Comparison of ENCODE assay signal across 14 cellular contexts in genomic region chr17:11803635-11804034, GRCh38.
DNase-seq lines count a peak whose midpoint lies in the region; ATAC-seq and TF ChIP-seq lines count a peak whose summit lies in the region.
"Had no signal": no experiment of that assay in that cellular context is flagged by ENCODE, and none has a peak within 500 bp of the region (broad histone marks: within the 10 kb centered on the region; RNA-seq: fewer than 3 reads in every experiment).

No MANE protein-coding gene starts in this region.

- no peak overlapping the region for H2BK5ac ChIP-seq in H9 (ENCODE audit: insufficient read length, low read length)

- ATAC-seq in GM21367 (IDR thresholded peaks at IDR 0.05; ENCODE audit: unreplicated experiment): no peak
- no peak for ATAC-seq in HG03571 (IDR thresholded peaks at IDR 0.05; ENCODE audit: unreplicated experiment)

- no peak overlapping the region for H3K9ac ChIP-seq in H9 (ENCODE audit: extremely low read depth, insufficient read length, low read length)

- no peak overlapping the region for H4K91ac ChIP-seq in H9 (ENCODE audit: insufficient read length, low read depth, low read length)

- H3K9me3 Mint-ChIP-seq in H9: no peaks in the 10 kb centered on the region
- H3K9me3 Mint-ChIP-seq in activated naive CD8-positive, alpha-beta T cell treated with anti-CD3 and anti-CD28 coated beads for 36 hours: no peaks in the 10 kb centered on the region

- H2BK120ac ChIP-seq in H9 (ENCODE audit: low read depth, low read length, poor library complexity, severe bottlenecking): no peak overlapping the region

- peak overlapping the region; percentile 82 for H2AFZ ChIP-seq in H9 (ENCODE audit: low read length)

- no peak overlapping the region for H4K8ac ChIP-seq in H9 (replicated peaks; ENCODE audit: insufficient read length, low read depth, low read length)

- H3K9me3 ChIP-seq in H9 (ENCODE audit: control insufficient read depth, low read depth, low read length) (no peaks in the 10 kb centered on the region), HAP-1 (no peaks in the 10 kb centered on the region)
- H3K9me3 ChIP-seq: BE2C had no signal

- no peaks in the 10 kb centered on the region for H3K23me2 ChIP-seq in H9 (ENCODE audit: insufficient read length, low read depth, low read length, poor library complexity, severe bottlenecking)

- H3K36me3 Mint-ChIP-seq in H9 (ENCODE audit: insufficient read depth in 1 of 3, low read depth in 3 of 3): no peaks in the 10 kb centered on the region
- no peaks in the 10 kb centered on the region for H3K36me3 Mint-ChIP-seq in activated naive CD8-positive, alpha-beta T cell treated with anti-CD3 and anti-CD28 coated beads for 36 hours
- H3K36me3 Mint-ChIP-seq: CD4-positive, alpha-beta memory T cell had no signal

- no peak overlapping the region for H3K18ac ChIP-seq in H9 (ENCODE audit: insufficient read length, low read depth, low read length)

- no peaks in the 10 kb centered on the region for H3K79me1 ChIP-seq in H9 (ENCODE audit: insufficient read depth, low read depth, low read length, poor library complexity, severe bottlenecking)

- H3K27me3 ChIP-seq in H9 (ENCODE audit: insufficient read depth, low read length) (no peaks in the 10 kb centered on the region), HAP-1 (ENCODE audit: low read depth) (no peaks in the 10 kb centered on the region)
- H3K27me3 ChIP-seq: BE2C had no signal

- H3K56ac ChIP-seq in H9 (ENCODE audit: insufficient read length, low read depth, low read length): no peak overlapping the region

- no peak for DNase-seq in H9
- peak; percentile 57 for DNase-seq in ecto neural progenitor cell (ENCODE audit: low spot score)
- DNase-seq in iPS-NIHi7 (ENCODE audit: extremely low spot score): peak; percentile 26
- no peak for DNase-seq in activated naive CD8-positive, alpha-beta T cell treated with anti-CD3 and anti-CD28 coated beads for 36 hours
- DNase-seq in HAP-1 (ENCODE audit: low spot score in 2 of 2): no peak
- DNase-seq: BE2C; CD4-positive, alpha-beta memory T cell; DMS153; DMS79 treated with DMSO at 0.1 percent for 48 hours; EL; GOT3 had no signal

- H3K23ac ChIP-seq in H9 (ENCODE audit: insufficient read length, low read depth, low read length): no peak overlapping the region

- no peak overlapping the region for H3K14ac ChIP-seq in H9 (ENCODE audit: insufficient read depth, low read length)

- no peak overlapping the region for H3K27ac ChIP-seq in H9 (ENCODE audit: insufficient read length, low read depth, low read length)
- H3K27ac ChIP-seq: C4-2B had no signal

- H3K36me3 ChIP-seq in HAP-1 (replicated peaks): no peaks in the 10 kb centered on the region
- H3K36me3 ChIP-seq: BE2C had no signal

- in situ Hi-C loops in HAP-1 (cut with MboI; ENCODE audit: low sequenced_read_pairs): no loop called here

- no peak overlapping the region for H3T11ph ChIP-seq in H9 (ENCODE audit: low read length)

- no peak overlapping the region for H3K4ac ChIP-seq in H9 (ENCODE audit: low read depth, low read length)

- H3K4me1 ChIP-seq in H9 (ENCODE audit: insufficient read depth, low read length) (no peaks in the 10 kb centered on the region), HAP-1 (no peaks in the 10 kb centered on the region)
- H3K4me1 ChIP-seq: BE2C had no signal

- no peak for TF ChIP-seq CTCF in H9 (conservative IDR thresholded peaks at IDR 0.05)

- H3K79me2 ChIP-seq in H9 (ENCODE audit: insufficient read depth, low read length): no peaks in the 10 kb centered on the region

- no peak overlapping the region for H3K4me3 Mint-ChIP-seq in H9
- H3K4me3 Mint-ChIP-seq in activated naive CD8-positive, alpha-beta T cell treated with anti-CD3 and anti-CD28 coated beads for 36 hours: no peak overlapping the region
- H3K4me3 Mint-ChIP-seq: CD4-positive, alpha-beta memory T cell had no signal

- H3K4me2 ChIP-seq in H9 (ENCODE audit: insufficient read depth, insufficient read length, low read length): no peak overlapping the region

- WGBS in H9 (ENCODE audit: extremely low coverage, insufficient read length, low lambda C conversion rate): no CpG with 5 or more reads among the region's 5 CpGs

- no peaks in the 10 kb centered on the region for H4K20me1 ChIP-seq in H9 (ENCODE audit: control insufficient read depth, insufficient read depth, insufficient read length)

- no peak overlapping the region for H4K5ac ChIP-seq in H9 (ENCODE audit: insufficient read length, low read depth, low read length)

- H2BK15ac ChIP-seq in H9 (ENCODE audit: low read depth, low read length): no peak overlapping the region

- H2AK5ac ChIP-seq in H9 (ENCODE audit: insufficient read length, low read length): no peak overlapping the region

- no peak overlapping the region for H3K4me3 ChIP-seq in HAP-1

- peaks cover 10% of the 10 kb centered on the region in 2 experiments for H3K4me1 Mint-ChIP-seq in H9
- no peaks in the 10 kb centered on the region for H3K4me1 Mint-ChIP-seq in activated naive CD8-positive, alpha-beta T cell treated with anti-CD3 and anti-CD28 coated beads for 36 hours
- H3K4me1 Mint-ChIP-seq: CD4-positive, alpha-beta memory T cell had no signal

- no peaks in the 10 kb centered on the region for H3K27me3 Mint-ChIP-seq in H9 (ENCODE audit: low read depth)
- peaks cover under 1% of the 10 kb centered on the region for H3K27me3 Mint-ChIP-seq in activated naive CD8-positive, alpha-beta T cell treated with anti-CD3 and anti-CD28 coated beads for 36 hours

- H2BK12ac ChIP-seq in H9 (ENCODE audit: insufficient read length, low read depth, low read length): no peak overlapping the region

- peak overlapping the region in 1 of 3 experiments; percentile 29; a peak in 1 of 7 replicates for H3K27ac Mint-ChIP-seq in H9
- no peak overlapping the region for H3K27ac Mint-ChIP-seq in activated naive CD8-positive, alpha-beta T cell treated with anti-CD3 and anti-CD28 coated beads for 36 hours
- H3K27ac Mint-ChIP-seq: CD4-positive, alpha-beta memory T cell had no signal

- H2BK20ac ChIP-seq in H9 (ENCODE audit: low read depth, low read length, poor library complexity, severe bottlenecking): no peak overlapping the region

Comparison
In these comparisons a context has a peak if more than half of its experiments do, and no peak if none do; other contexts are left out.
1. DNase-seq: peak in ecto neural progenitor cell (single experiment) and iPS-NIHi7 (single experiment); none in H9 (single experiment), activated naive CD8-positive, alpha-beta T cell treated with anti-CD3 and anti-CD28 coated beads for 36 hours (single experiment) and HAP-1 (0 of 2).